In the genomic region with DNA sequence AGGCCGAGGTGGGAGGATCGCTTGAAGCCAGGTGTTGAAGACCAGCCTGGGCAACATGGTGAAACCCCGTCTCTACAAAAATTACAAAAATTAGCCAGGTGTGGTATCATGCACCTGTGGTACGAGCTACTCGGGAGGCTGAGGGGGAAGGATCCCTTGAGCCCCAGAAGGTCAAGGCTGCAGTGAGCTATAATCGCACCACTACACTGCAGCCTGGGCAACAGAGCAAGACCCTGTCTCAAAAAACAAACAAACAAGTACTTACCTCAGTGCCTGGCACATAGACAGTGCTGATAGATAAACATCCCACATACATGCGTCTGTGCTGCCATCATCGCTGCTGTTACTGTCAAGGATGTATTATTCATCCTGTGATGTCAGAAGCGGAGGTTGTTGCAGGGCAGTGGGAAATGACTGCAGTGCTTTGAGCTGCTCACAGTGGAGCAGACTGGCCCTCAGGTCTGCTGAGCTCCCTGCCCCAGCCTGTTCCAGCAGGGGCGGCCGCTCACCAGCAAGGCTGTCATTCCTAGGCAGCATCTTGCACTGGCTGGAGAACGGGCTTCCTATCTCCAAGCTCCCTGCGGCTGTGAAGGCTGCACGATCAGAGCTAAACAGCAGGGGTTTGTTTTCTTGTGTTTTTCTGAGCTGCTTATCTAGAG, we compare ENCODE assay signal across 10 cellular contexts. TPM values are rescaled to one million over a fixed set of nuclear protein-coding genes. Genes with fewer than 3 reads are reported as not detected.
A peak's percentile ranks its signal among the peaks of the same experiment; 100 is the strongest.
DNase-seq lines count a peak whose midpoint lies in the region; ATAC-seq and TF ChIP-seq lines count a peak whose summit lies in the region.
"Had no signal": no experiment of that assay in that cellular context is flagged by ENCODE, and none has a peak within 500 bp of the region (broad histone marks: within the 10 kb centered on the region; RNA-seq: fewer than 3 reads in every experiment).

No MANE protein-coding gene starts in this region.

- H3K9me3 Mint-ChIP-seq in CD4-positive, CD25-positive, alpha-beta regulatory T cell: no peaks in the 10 kb centered on the region

- H3K4me1 ChIP-seq in CD4-positive, CD25-positive, alpha-beta regulatory T cell (ENCODE audit: control insufficient read depth, insufficient read depth, low read length, poor library complexity, severe bottlenecking): peaks cover 9% of the 10 kb centered on the region

- H3K27ac ChIP-seq in CD4-positive, CD25-positive, alpha-beta regulatory T cell (ENCODE audit: insufficient read depth, low read length, poor library complexity, severe bottlenecking): no peak overlapping the region
- H3K27ac ChIP-seq in substantia nigra (ENCODE audit: low read depth, low read length, poor library complexity, severe bottlenecking): no peak overlapping the region

- H3K27ac Mint-ChIP-seq in CD4-positive, CD25-positive, alpha-beta regulatory T cell: peak overlapping the region in 2 of 3 donors; percentile 56 to 59

- peaks cover 4% of the 10 kb centered on the region for H3K36me3 Mint-ChIP-seq in CD4-positive, CD25-positive, alpha-beta regulatory T cell

- no peaks in the 10 kb centered on the region for H3K9me3 ChIP-seq in CD4-positive, CD25-positive, alpha-beta regulatory T cell (ENCODE audit: control insufficient read depth in 2 of 2, low read length in 2 of 2)
- no peaks in the 10 kb centered on the region for H3K9me3 ChIP-seq in MG63

- no peaks in the 10 kb centered on the region for H3K27me3 Mint-ChIP-seq in CD4-positive, CD25-positive, alpha-beta regulatory T cell

- peak in 1 of 3 donors; percentile 13 for DNase-seq in CD4-positive, CD25-positive, alpha-beta regulatory T cell
- DNase-seq in MG63 (peak; percentile 25), omental fat pad (ENCODE audit: low spot score) (no peak), OCI-M1 (lab: John Stamatoyannopoulos, UW) (no peak), substantia nigra (lab: John Stamatoyannopoulos, UW) (no peak)
- no peak for DNase-seq in activated CD4-positive, alpha-beta T cell treated with anti-CD3 and anti-CD28 coated beads for 1 hour
- DNase-seq: KBM-7 had no signal

- H3K4me3 Mint-ChIP-seq in CD4-positive, CD25-positive, alpha-beta regulatory T cell: peak overlapping the region in 1 of 4 donors; percentile 41

- TF ChIP-seq CTCF in omental fat pad (IDR thresholded peaks at IDR 0.05): no peak

- H3K4me3 ChIP-seq in CD4-positive, CD25-positive, alpha-beta regulatory T cell (ENCODE audit: low read depth, low read length): no peak overlapping the region
- no peak overlapping the region for H3K4me3 ChIP-seq in MG63

- no peaks in the 10 kb centered on the region for H3K36me3 ChIP-seq in CD4-positive, CD25-positive, alpha-beta regulatory T cell (ENCODE audit: control insufficient read depth, insufficient read depth, low read length)
- H3K36me3 ChIP-seq in MG63: no peaks in the 10 kb centered on the region

- no peaks in the 10 kb centered on the region for H3K27me3 ChIP-seq in CD4-positive, CD25-positive, alpha-beta regulatory T cell (ENCODE audit: control insufficient read depth, insufficient read depth, low read length)
- no peaks in the 10 kb centered on the region for H3K27me3 ChIP-seq in MG63

- peak in 1 of 2 donors; percentile 69 for ATAC-seq in CD4-positive, CD25-positive, alpha-beta regulatory T cell (ENCODE audit: low read depth in 2 of 2)
- ATAC-seq in esophagus mucosa: peak; percentile 60
- ATAC-seq in omental fat pad (ENCODE audit: low FRiP score): peak; percentile 88
- ATAC-seq in HG02610 (IDR thresholded peaks at IDR 0.05; ENCODE audit: unreplicated experiment): no peak
- ATAC-seq: sciatic nerve had no signal

- H3K4me1 Mint-ChIP-seq in CD4-positive, CD25-positive, alpha-beta regulatory T cell: peaks cover 12 to 76% (median 38%) of the 10 kb centered on the region in 4 donors

RNA-seq across cellular contexts. Expression of a gene that starts 18.6 kb away (rescaled TPM):
- 55.1 TPM for total RNA-seq in CD4-positive, CD25-positive, alpha-beta regulatory T cell
- 1 to 10 TPM; 1.8 to 4.1 (median 2.3) TPM for polyA plus RNA-seq in CD4-positive, CD25-positive, alpha-beta regulatory T cell
- 21.8 and 23.9 TPM in 2 replicates for total RNA-seq in MG63 (2014; rRNA removed; shearing (Covaris generic); ENCODE audit: low replicate concordance)
- total RNA-seq in esophagus mucosa: 21.7 TPM
- total RNA-seq in omental fat pad: 10 to 100 TPM; 10.8 to 35.0 (median 20.4) TPM
